In the genomic region with DNA sequence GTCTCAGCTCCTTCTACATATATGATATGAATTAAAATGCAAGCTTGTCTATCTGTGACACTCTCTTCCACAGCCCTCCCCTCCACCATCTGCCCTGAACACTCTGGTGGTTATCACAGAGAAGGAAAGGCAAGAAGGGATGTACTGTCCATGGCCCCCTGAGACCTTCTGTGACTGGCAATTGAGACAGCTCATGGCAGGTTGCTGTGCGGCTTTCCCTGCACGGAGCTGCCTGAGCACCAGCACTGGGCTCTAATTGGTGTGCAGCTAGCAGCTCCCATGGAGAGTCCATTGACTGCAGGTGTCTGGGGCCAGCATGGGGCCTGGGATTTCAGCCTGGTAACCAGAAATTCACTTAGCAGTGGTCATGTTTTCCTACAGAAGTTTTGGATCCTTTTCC, we compare ENCODE assay signal across 22 cellular contexts.
DNase-seq lines count a peak whose midpoint lies in the region; ATAC-seq, FAIRE-seq and TF ChIP-seq lines count a peak whose summit lies in the region.
"Had no signal": no experiment of that assay in that cellular context is flagged by ENCODE, and none has a peak within 500 bp of the region (broad histone marks: within the 10 kb centered on the region; RNA-seq: fewer than 3 reads in every experiment).

No MANE protein-coding gene starts in this region.

- no peaks in the 10 kb centered on the region for H3K36me3 ChIP-seq in Loucy (ENCODE audit: insufficient read depth, low read length)
- H3K36me3 ChIP-seq: BLaER1, HAP-1 had no signal

- no peaks in the 10 kb centered on the region for H3K27me3 Mint-ChIP-seq in glutamatergic neuron (ENCODE audit: unreplicated experiment)
- H3K27me3 Mint-ChIP-seq: CD4-positive, alpha-beta T cell had no signal

- H3K36me3 Mint-ChIP-seq in glutamatergic neuron (ENCODE audit: unreplicated experiment), result no peaks in the 10 kb centered on the region
- H3K36me3 Mint-ChIP-seq in stimulated activated effector memory CD8-positive, alpha-beta T cell treated with anti-CD3 and anti-CD28 coated beads, Interleukin-12 subunit alpha, Interleukin-12 subunit beta, amount 100 ng/mL, for 72 hours, result no peaks in the 10 kb centered on the region

- peak; percentile 36 for ATAC-seq in stimulated activated effector memory CD8-positive, alpha-beta T cell treated with anti-CD3 and anti-CD28 coated beads, Interleukin-12 subunit alpha, Interleukin-12 subunit beta, amount 100 ng/mL, for 72 hours
- ATAC-seq in HG03135 (IDR thresholded peaks at IDR 0.05; ENCODE audit: unreplicated experiment), result no peak
- ATAC-seq: T-helper 17 cell had no signal

- no peaks in the 10 kb centered on the region for H3K9me3 Mint-ChIP-seq in glutamatergic neuron (ENCODE audit: unreplicated experiment)
- H3K9me3 Mint-ChIP-seq in stimulated activated effector memory CD8-positive, alpha-beta T cell treated with anti-CD3 and anti-CD28 coated beads, Interleukin-12 subunit alpha, Interleukin-12 subunit beta, amount 100 ng/mL, for 72 hours, result no peaks in the 10 kb centered on the region
- H3K9me3 Mint-ChIP-seq: CD4-positive, alpha-beta T cell had no signal

- no peaks in the 10 kb centered on the region for H3K9me2 ChIP-seq in Loucy (replicated peaks; ENCODE audit: low read depth, low read length)

- H3K4me1 ChIP-seq in Loucy (ENCODE audit: insufficient read depth, low read length, poor library complexity, severe bottlenecking), result peaks cover 9% of the 10 kb centered on the region
- H3K4me1 ChIP-seq: BLaER1, HAP-1 had no signal

- H3K4me1 Mint-ChIP-seq in glutamatergic neuron (ENCODE audit: low read depth, unreplicated experiment), result peaks cover 15% of the 10 kb centered on the region
- no peaks in the 10 kb centered on the region for H3K4me1 Mint-ChIP-seq in stimulated activated effector memory CD8-positive, alpha-beta T cell treated with anti-CD3 and anti-CD28 coated beads, Interleukin-12 subunit alpha, Interleukin-12 subunit beta, amount 100 ng/mL, for 72 hours
- H3K4me1 Mint-ChIP-seq: T-helper 17 cell had no signal

- FAIRE-seq in GM19239 (lab: Jason Lieb, UNC), result no peak

- H3K4me2 ChIP-seq in Loucy (ENCODE audit: low read depth, low read length, poor library complexity, severe bottlenecking), result no peak overlapping the region
- H3K4me2 ChIP-seq: BLaER1, KMS-11 had no signal

- DNase-seq in NCI-H524 treated with DMSO at 0.1 percent for 48 hours (lab: John Stamatoyannopoulos, UW) (peak; percentile 2), glutamatergic neuron (peak; percentile 72), GM19239 (ENCODE audit: insufficient read length, low spot score) (no peak), NCI-H510A treated with DMSO at 0.1 percent for 48 hours (lab: John Stamatoyannopoulos, UW) (no peak)
- DNase-seq in stimulated activated effector memory CD8-positive, alpha-beta T cell treated with anti-CD3 and anti-CD28 coated beads, Interleukin-12 subunit alpha, Interleukin-12 subunit beta, amount 100 ng/mL, for 72 hours (ENCODE audit: low spot score in 2 of 2), result no peak
- DNase-seq: CD4-positive, alpha-beta T cell; COR-L47; DMS79; GM23248; IMR-90; NCI-H1105; NCI-H187; NCI-H226; NCI-H526; Right ventricle myocardium superior; SW 1271; T-helper 17 cell had no signal

- H3K9me3 ChIP-seq in Loucy (ENCODE audit: insufficient read depth, low read depth, low read length), result no peaks in the 10 kb centered on the region
- H3K9me3 ChIP-seq: BLaER1, HAP-1 had no signal

- no peaks in the 10 kb centered on the region for H3K79me2 ChIP-seq in Loucy (ENCODE audit: insufficient read depth, low read length)

- H3K27ac Mint-ChIP-seq in glutamatergic neuron (ENCODE audit: unreplicated experiment), result no peak overlapping the region
- H3K27ac Mint-ChIP-seq in stimulated activated effector memory CD8-positive, alpha-beta T cell treated with anti-CD3 and anti-CD28 coated beads, Interleukin-12 subunit alpha, Interleukin-12 subunit beta, amount 100 ng/mL, for 72 hours, result no peak overlapping the region
- H3K27ac Mint-ChIP-seq: CD4-positive, alpha-beta T cell; T-helper 17 cell had no signal

- no peak overlapping the region for H3K4me3 ChIP-seq in Loucy (ENCODE audit: low read length, poor library complexity, severe bottlenecking)
- H3K4me3 ChIP-seq: BLaER1, GM23248, HAP-1 had no signal

- H2AFZ ChIP-seq in Loucy (ENCODE audit: low read length), result peak overlapping the region; percentile 58; the same call in 1 of the 2 replicates
- H2AFZ ChIP-seq: GM23248 had no signal

- H3K9ac ChIP-seq in Loucy (ENCODE audit: low read depth, low read length, poor library complexity, severe bottlenecking), result no peak overlapping the region
- H3K9ac ChIP-seq: BLaER1, GM23248, KMS-11 had no signal

- no peaks in the 10 kb centered on the region for H3K27me3 ChIP-seq in Loucy (ENCODE audit: insufficient read depth, low read length, poor library complexity, severe bottlenecking)
- H3K27me3 ChIP-seq: BLaER1 had no signal

- no peaks in the 10 kb centered on the region for H3F3A ChIP-seq in Loucy (ENCODE audit: low read depth)

- TF ChIP-seq CTCF in Loucy (conservative IDR thresholded peaks at IDR 0.05; ENCODE audit: low read length) (no peak), glutamatergic neuron (IDR thresholded peaks at IDR 0.05; ENCODE audit: partially characterized antibody, unreplicated experiment) (no peak)

- H3K4me3 Mint-ChIP-seq in glutamatergic neuron (ENCODE audit: unreplicated experiment), result peak overlapping the region; percentile 1
- no peak overlapping the region for H3K4me3 Mint-ChIP-seq in stimulated activated effector memory CD8-positive, alpha-beta T cell treated with anti-CD3 and anti-CD28 coated beads, Interleukin-12 subunit alpha, Interleukin-12 subunit beta, amount 100 ng/mL, for 72 hours
- H3K4me3 Mint-ChIP-seq: CD4-positive, alpha-beta T cell; T-helper 17 cell had no signal

- H4K20me1 ChIP-seq in Loucy (ENCODE audit: insufficient read depth, low read length, poor library complexity, severe bottlenecking), result no peaks in the 10 kb centered on the region
- H4K20me1 ChIP-seq: BLaER1 had no signal

Comparison
In these comparisons a context has a peak if more than half of its experiments do, and no peak if none do; other contexts are left out.
1. DNase-seq: peak in NCI-H524 treated with DMSO at 0.1 percent for 48 hours (single experiment) and glutamatergic neuron (single experiment); none in stimulated activated effector memory CD8-positive, alpha-beta T cell treated with anti-CD3 and anti-CD28 coated beads, Interleukin-12 subunit alpha, Interleukin-12 subunit beta, amount 100 ng/mL, for 72 hours (0 of 2), GM19239 (single experiment) and NCI-H510A treated with DMSO at 0.1 percent for 48 hours (single experiment).